ENCODE assay signal across 28 cellular contexts in genomic region chr3:120459196-120459595, GRCh38.
"Had no signal": no experiment of that assay in that cellular context is flagged by ENCODE, and none has a peak within 500 bp of the region (broad histone marks: within the 10 kb centered on the region; RNA-seq: fewer than 3 reads in every experiment).

No MANE protein-coding gene starts in this region.

- H3K4me3 Mint-ChIP-seq: activated naive CD4-positive, alpha-beta T cell treated with anti-CD3 and anti-CD28 coated beads for 36 hours; activated naive CD8-positive, alpha-beta T cell treated with anti-CD3 and anti-CD28 coated beads for 36 hours; effector memory CD8-positive, alpha-beta T cell; mesothelial cell of epicardium; naive thymus-derived CD8-positive, alpha-beta T cell; neural crest cell had no signal

- H3K4me1 ChIP-seq: body of pancreas, colonic mucosa, suprapubic skin, tibial artery had no signal

- H3K36me3 ChIP-seq: adrenal gland, cardiac muscle cell, colonic mucosa, heart right ventricle, right atrium auricular region, suprapubic skin, tibial artery had no signal

- H3K9me3 ChIP-seq: adrenal gland, body of pancreas, colonic mucosa, right atrium auricular region, suprapubic skin, tibial artery had no signal

- H3K27ac Mint-ChIP-seq: activated naive CD4-positive, alpha-beta T cell treated with anti-CD3 and anti-CD28 coated beads for 36 hours; activated naive CD8-positive, alpha-beta T cell treated with anti-CD3 and anti-CD28 coated beads for 36 hours; effector memory CD8-positive, alpha-beta T cell; naive thymus-derived CD8-positive, alpha-beta T cell had no signal

- H3K36me3 Mint-ChIP-seq: activated naive CD8-positive, alpha-beta T cell treated with anti-CD3 and anti-CD28 coated beads for 36 hours; mesothelial cell of epicardium; naive thymus-derived CD8-positive, alpha-beta T cell had no signal

- H3K9me3 Mint-ChIP-seq: activated naive CD4-positive, alpha-beta T cell treated with anti-CD3 and anti-CD28 coated beads for 36 hours; activated naive CD8-positive, alpha-beta T cell treated with anti-CD3 and anti-CD28 coated beads for 36 hours; effector memory CD8-positive, alpha-beta T cell; naive thymus-derived CD8-positive, alpha-beta T cell; neural crest cell had no signal

- ATAC-seq: body of pancreas; effector memory CD8-positive, alpha-beta T cell; esophagus mucosa; naive thymus-derived CD8-positive, alpha-beta T cell had no signal

- H3K27ac ChIP-seq: adrenal gland, body of pancreas, cardiac muscle cell, colonic mucosa, dorsolateral prefrontal cortex, heart right ventricle, right atrium auricular region, suprapubic skin, tibial artery, VCaP had no signal

- H3K4me1 Mint-ChIP-seq: naive thymus-derived CD8-positive, alpha-beta T cell had no signal

- DNase-seq: activated CD4-positive, alpha-beta T cell treated with anti-CD3 and anti-CD28 coated beads for 4 hours; activated CD4-positive, alpha-beta T cell treated with anti-CD3 and anti-CD28 coated beads, Interleukin-2, amount 50 U/mL, for 48 hours; activated CD8-positive, alpha-beta memory T cell treated with anti-CD3 and anti-CD28 coated beads for 24 hours; activated effector memory CD4-positive, alpha-beta T cell treated with Interleukin-2 at 50 U/mL for 16 hours; activated naive CD4-positive, alpha-beta T cell treated with anti-CD3 and anti-CD28 coated beads for 36 hours; activated naive CD8-positive, alpha-beta T cell treated with anti-CD3 and anti-CD28 coated beads for 36 hours; adrenal gland; aorta; body of pancreas; cerebellar nuclear complex; colonic mucosa; dorsolateral prefrontal cortex; effector memory CD8-positive, alpha-beta T cell; foreskin fibroblast; heart right ventricle; naive thymus-derived CD8-positive, alpha-beta T cell; occipital lobe; stimulated activated CD4-positive, alpha-beta T cell treated with anti-CD3 and anti-CD28 coated beads, Interleukin-15, amount 100 ng/mL, for 24 hours; stimulated activated CD4-positive, alpha-beta T cell treated with anti-CD3 and anti-CD28 coated beads, Interleukin-2, amount 100 ng/mL, for 24 hours; stimulated activated naive CD4-positive, alpha-beta T cell; tibial artery had no signal

- H3K27me3 ChIP-seq: adrenal gland, body of pancreas, cardiac muscle cell, colonic mucosa, dorsolateral prefrontal cortex, heart right ventricle, right atrium auricular region, suprapubic skin, tibial artery had no signal

- H3K4me3 ChIP-seq: adrenal gland, body of pancreas, cardiac muscle cell, colonic mucosa, dorsolateral prefrontal cortex, heart right ventricle, right atrium auricular region, suprapubic skin, tibial artery had no signal

- H3K27me3 Mint-ChIP-seq: activated naive CD8-positive, alpha-beta T cell treated with anti-CD3 and anti-CD28 coated beads for 36 hours had no signal
